1 cellular context compared by ENCODE assay signal in genomic region chr12:83954071-83954789, GRCh38.
TF ChIP-seq lines count a peak whose summit lies in the region.

No MANE protein-coding gene starts in this region.

TF ChIP-seq in SK-N-SH treated with all-trans-retinoic acid at 6 μM for 48 hours, 23 proteins besides CTCF, POLR2A, EP300 and RAD21 (continued from another document):
- peak; percentile 56; the same call in 1 of the 2 replicates for TF ChIP-seq ESRRG (CRISPR knock-in tag; IDR thresholded peaks at IDR 0.05)
- TF ChIP-seq ZNF565 (CRISPR knock-in tag; conservative IDR thresholded peaks at IDR 0.05; ENCODE audit: low read depth): no peak
- peak; percentile 95; the same call in 1 of the 2 replicates for TF ChIP-seq ZC3H10 (CRISPR knock-in tag; IDR thresholded peaks at IDR 0.05)
- no peak for TF ChIP-seq OSR1 (CRISPR knock-in tag; IDR thresholded peaks at IDR 0.05)
- TF ChIP-seq, protein P1, sequence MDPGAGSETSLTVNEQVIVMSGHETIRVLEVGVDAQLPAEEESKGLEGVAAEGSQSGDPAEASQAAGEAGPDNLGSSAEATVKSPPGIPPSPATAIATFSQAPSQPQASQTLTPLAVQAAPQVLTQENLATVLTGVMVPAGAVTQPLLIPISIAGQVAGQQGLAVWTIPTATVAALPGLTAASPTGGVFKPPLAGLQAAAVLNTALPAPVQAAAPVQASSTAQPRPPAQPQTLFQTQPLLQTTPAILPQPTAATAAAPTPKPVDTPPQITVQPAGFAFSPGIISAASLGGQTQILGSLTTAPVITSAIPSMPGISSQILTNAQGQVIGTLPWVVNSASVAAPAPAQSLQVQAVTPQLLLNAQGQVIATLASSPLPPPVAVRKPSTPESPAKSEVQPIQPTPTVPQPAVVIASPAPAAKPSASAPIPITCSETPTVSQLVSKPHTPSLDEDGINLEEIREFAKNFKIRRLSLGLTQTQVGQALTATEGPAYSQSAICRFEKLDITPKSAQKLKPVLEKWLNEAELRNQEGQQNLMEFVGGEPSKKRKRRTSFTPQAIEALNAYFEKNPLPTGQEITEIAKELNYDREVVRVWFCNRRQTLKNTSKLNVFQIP (CRISPR knock-in tag; IDR thresholded peaks at IDR 0.05; ENCODE audit: borderline replicate concordance, low read depth): peak; percentile 82; the same call in 1 of the 2 replicates
- no peak for TF ChIP-seq PPARA (CRISPR knock-in tag; IDR thresholded peaks at IDR 0.05; ENCODE audit: borderline replicate concordance)
- peak; percentile 92 for TF ChIP-seq RARB (CRISPR knock-in tag; IDR thresholded peaks at IDR 0.05)
- TF ChIP-seq CSDC2 (CRISPR knock-in tag; IDR thresholded peaks at IDR 0.05): no peak
- TF ChIP-seq ZFP30 (CRISPR knock-in tag; IDR thresholded peaks at IDR 0.05): no peak
- 0 out of 2 replicates have a peak, but pooled peaks have one; percentile 24 for TF ChIP-seq ZNF8 (CRISPR knock-in tag; IDR thresholded peaks at IDR 0.05)
